ENCODE assay signal across 1 cellular context in the genomic region with DNA sequence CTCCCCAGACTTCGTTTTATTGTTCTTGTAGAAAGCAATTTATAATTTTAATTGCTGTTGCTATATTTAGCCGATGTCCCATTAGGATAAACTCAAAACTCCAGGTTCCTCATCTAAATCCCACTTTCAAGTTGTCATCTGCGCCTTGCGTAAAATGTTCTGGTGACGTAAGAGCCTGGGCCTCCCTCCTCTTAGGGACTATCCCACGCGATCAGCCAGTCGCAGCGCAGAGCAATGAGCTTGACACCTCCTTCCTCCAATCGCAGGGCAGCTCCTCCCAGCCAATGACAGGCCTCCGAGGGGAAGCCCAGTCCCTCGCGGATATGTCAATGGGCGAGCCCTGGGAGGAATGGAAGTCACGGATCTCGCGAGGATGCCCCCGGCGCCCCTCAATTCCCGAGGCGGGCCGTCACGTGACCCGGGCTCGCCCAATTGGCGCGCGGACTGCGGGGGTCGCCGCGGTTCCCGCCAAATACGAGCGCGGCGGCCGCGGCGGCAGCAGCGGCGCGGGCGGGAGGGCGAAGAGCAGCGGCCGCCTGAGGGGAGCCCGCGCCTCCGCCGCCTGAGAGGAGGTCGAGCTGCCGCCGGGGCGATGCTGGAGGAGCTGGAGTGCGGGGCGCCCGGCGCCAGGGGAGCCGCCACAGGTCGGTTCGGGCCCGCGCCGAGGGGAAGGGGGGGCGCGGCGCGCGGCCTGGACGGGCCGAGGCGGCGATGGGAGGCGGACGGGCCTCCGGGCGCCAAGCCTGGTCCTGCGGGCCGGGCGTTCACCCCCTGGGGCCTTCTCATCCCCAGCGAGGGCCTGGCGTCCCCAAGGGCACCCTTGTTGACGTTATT.
A peak's percentile ranks its signal among the peaks of the same experiment; 100 is the strongest.
TF ChIP-seq lines count a peak whose summit lies in the region.

CHAF1A (plus strand) TSS at position 470 of the 834 bp plus-strand sequence; CDS start at position 593, 123 bp downstream.

TF ChIP-seq in WTC11, 78 proteins besides CTCF, POLR2A, EP300 and RAD21 (continued from another document and continues in another):
- TF ChIP-seq ARID4B (CRISPR knock-in tag; IDR thresholded peaks at IDR 0.05; ENCODE audit: borderline replicate concordance) = no peak
- TF ChIP-seq ESRRA (CRISPR knock-in tag; IDR thresholded peaks at IDR 0.05; ENCODE audit: borderline replicate concordance) = no peak
- TF ChIP-seq NR2C2 (CRISPR knock-in tag; IDR thresholded peaks at IDR 0.05) = no peak
- TF ChIP-seq FOXK1 (CRISPR knock-in tag; IDR thresholded peaks at IDR 0.05) = 0 out of 2 replicates have a peak, but pooled peaks have one; percentile 53
- TF ChIP-seq ZNF416 (CRISPR knock-in tag; IDR thresholded peaks at IDR 0.05) = no peak
- 0 out of 2 replicates have a peak, but pooled peaks have one; percentile 57 for TF ChIP-seq FOXP1 (CRISPR knock-in tag; IDR thresholded peaks at IDR 0.05; ENCODE audit: borderline replicate concordance)
- TF ChIP-seq, protein P1, sequence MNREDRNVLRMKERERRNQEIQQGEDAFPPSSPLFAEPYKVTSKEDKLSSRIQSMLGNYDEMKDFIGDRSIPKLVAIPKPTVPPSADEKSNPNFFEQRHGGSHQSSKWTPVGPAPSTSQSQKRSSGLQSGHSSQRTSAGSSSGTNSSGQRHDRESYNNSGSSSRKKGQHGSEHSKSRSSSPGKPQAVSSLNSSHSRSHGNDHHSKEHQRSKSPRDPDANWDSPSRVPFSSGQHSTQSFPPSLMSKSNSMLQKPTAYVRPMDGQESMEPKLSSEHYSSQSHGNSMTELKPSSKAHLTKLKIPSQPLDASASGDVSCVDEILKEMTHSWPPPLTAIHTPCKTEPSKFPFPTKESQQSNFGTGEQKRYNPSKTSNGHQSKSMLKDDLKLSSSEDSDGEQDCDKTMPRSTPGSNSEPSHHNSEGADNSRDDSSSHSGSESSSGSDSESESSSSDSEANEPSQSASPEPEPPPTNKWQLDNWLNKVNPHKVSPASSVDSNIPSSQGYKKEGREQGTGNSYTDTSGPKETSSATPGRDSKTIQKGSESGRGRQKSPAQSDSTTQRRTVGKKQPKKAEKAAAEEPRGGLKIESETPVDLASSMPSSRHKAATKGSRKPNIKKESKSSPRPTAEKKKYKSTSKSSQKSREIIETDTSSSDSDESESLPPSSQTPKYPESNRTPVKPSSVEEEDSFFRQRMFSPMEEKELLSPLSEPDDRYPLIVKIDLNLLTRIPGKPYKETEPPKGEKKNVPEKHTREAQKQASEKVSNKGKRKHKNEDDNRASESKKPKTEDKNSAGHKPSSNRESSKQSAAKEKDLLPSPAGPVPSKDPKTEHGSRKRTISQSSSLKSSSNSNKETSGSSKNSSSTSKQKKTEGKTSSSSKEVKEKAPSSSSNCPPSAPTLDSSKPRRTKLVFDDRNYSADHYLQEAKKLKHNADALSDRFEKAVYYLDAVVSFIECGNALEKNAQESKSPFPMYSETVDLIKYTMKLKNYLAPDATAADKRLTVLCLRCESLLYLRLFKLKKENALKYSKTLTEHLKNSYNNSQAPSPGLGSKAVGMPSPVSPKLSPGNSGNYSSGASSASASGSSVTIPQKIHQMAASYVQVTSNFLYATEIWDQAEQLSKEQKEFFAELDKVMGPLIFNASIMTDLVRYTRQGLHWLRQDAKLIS (CRISPR knock-in tag; IDR thresholded peaks at IDR 0.05; ENCODE audit: borderline replicate concordance) = no peak
- TF ChIP-seq GTF2I (CRISPR knock-in tag; conservative IDR thresholded peaks at IDR 0.05) = no peak
- no peak for TF ChIP-seq IRF1 (CRISPR knock-in tag; IDR thresholded peaks at IDR 0.05)
- TF ChIP-seq CREM (CRISPR knock-in tag; IDR thresholded peaks at IDR 0.05) = peak; percentile 59; the same call in 1 of the 2 replicates
- TF ChIP-seq TCF7 (CRISPR knock-in tag; IDR thresholded peaks at IDR 0.05; ENCODE audit: low read depth) = peak; percentile 56; the same call in 1 of the 2 replicates
- no peak for TF ChIP-seq SMAD4 (CRISPR knock-in tag; IDR thresholded peaks at IDR 0.05)
- TF ChIP-seq, protein P2, sequence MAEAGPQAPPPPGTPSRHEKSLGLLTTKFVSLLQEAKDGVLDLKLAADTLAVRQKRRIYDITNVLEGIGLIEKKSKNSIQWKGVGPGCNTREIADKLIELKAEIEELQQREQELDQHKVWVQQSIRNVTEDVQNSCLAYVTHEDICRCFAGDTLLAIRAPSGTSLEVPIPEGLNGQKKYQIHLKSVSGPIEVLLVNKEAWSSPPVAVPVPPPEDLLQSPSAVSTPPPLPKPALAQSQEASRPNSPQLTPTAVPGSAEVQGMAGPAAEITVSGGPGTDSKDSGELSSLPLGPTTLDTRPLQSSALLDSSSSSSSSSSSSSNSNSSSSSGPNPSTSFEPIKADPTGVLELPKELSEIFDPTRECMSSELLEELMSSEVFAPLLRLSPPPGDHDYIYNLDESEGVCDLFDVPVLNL (CRISPR knock-in tag; IDR thresholded peaks at IDR 0.05; ENCODE audit: borderline replicate concordance, low read depth) = peak; percentile 71; the same call in 1 of the 2 replicates
- TF ChIP-seq ZNF671 (CRISPR knock-in tag; IDR thresholded peaks at IDR 0.05) = no peak
- TF ChIP-seq GRHL2 (CRISPR knock-in tag; IDR thresholded peaks at IDR 0.05; ENCODE audit: insufficient replicate concordance, severe bottlenecking) = no peak
- peak; percentile 80; the same call in 1 of the 2 replicates for TF ChIP-seq FOXP4 (CRISPR knock-in tag; IDR thresholded peaks at IDR 0.05)
- TF ChIP-seq NR3C1 (CRISPR knock-in tag; conservative IDR thresholded peaks at IDR 0.05; ENCODE audit: low read depth) = no peak
- TF ChIP-seq, protein P3, sequence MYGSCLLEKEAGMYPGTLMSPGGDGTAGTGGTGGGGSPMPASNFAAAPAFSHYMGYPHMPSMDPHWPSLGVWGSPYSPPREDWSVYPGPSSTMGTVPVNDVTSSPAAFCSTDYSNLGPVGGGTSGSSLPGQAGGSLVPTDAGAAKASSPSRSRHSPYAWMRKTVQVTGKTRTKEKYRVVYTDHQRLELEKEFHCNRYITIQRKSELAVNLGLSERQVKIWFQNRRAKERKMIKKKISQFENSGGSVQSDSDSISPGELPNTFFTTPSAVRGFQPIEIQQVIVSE (CRISPR knock-in tag; IDR thresholded peaks at IDR 0.05; ENCODE audit: borderline replicate concordance) = no peak
- TF ChIP-seq MXD4 (CRISPR knock-in tag; IDR thresholded peaks at IDR 0.05; ENCODE audit: borderline replicate concordance) = no peak
- TF ChIP-seq SP1 (CRISPR knock-in tag; conservative IDR thresholded peaks at IDR 0.05) = peak; percentile 78
- TF ChIP-seq CREB1 (CRISPR knock-in tag; IDR thresholded peaks at IDR 0.05) = no peak
- peak; percentile 75; the same call in 1 of the 2 replicates for TF ChIP-seq ELF4 (CRISPR knock-in tag; IDR thresholded peaks at IDR 0.05; ENCODE audit: low read depth)
- TF ChIP-seq ATF6 (CRISPR knock-in tag; IDR thresholded peaks at IDR 0.05) = no peak
- TF ChIP-seq ZNF532 (CRISPR knock-in tag; IDR thresholded peaks at IDR 0.05; ENCODE audit: borderline replicate concordance) = no peak
- no peak for TF ChIP-seq JUN (CRISPR knock-in tag; IDR thresholded peaks at IDR 0.05)
